Comparison of ENCODE assay signal across 9 cellular contexts in genomic region chr20:15447549-15447948, GRCh38.
"Had no signal": no experiment of that assay in that cellular context is flagged by ENCODE, and none has a peak within 500 bp of the region (broad histone marks: within the 10 kb centered on the region; RNA-seq: fewer than 3 reads in every experiment).

No MANE protein-coding gene starts in this region.

- H3K4me1 ChIP-seq: HAP-1 had no signal

- DNase-seq: GM23248, GOT3, H7, HFFc6, KBM-7 had no signal

- H3K9me3 ChIP-seq: HAP-1 had no signal

- H2AFZ ChIP-seq: GM23248 had no signal

- H3K36me3 ChIP-seq: HAP-1 had no signal

- ATAC-seq: HCT116 had no signal

- H3K27ac ChIP-seq: GM23248, HL-60 had no signal

- H3K27me3 Mint-ChIP-seq: IgD-negative memory B cell had no signal

- H3K4me1 Mint-ChIP-seq: IgD-negative memory B cell had no signal

- H3K9ac ChIP-seq: GM23248 had no signal

- H3K27ac Mint-ChIP-seq: HFFc6, IgD-negative memory B cell had no signal

- H3K4me3 Mint-ChIP-seq: HFFc6, IgD-negative memory B cell had no signal

- H3K36me3 Mint-ChIP-seq: IgD-negative memory B cell had no signal

- H3K4me3 ChIP-seq: GM23248, HAP-1 had no signal

- H3K9me3 Mint-ChIP-seq: IgD-negative memory B cell had no signal
